In the genomic region with DNA sequence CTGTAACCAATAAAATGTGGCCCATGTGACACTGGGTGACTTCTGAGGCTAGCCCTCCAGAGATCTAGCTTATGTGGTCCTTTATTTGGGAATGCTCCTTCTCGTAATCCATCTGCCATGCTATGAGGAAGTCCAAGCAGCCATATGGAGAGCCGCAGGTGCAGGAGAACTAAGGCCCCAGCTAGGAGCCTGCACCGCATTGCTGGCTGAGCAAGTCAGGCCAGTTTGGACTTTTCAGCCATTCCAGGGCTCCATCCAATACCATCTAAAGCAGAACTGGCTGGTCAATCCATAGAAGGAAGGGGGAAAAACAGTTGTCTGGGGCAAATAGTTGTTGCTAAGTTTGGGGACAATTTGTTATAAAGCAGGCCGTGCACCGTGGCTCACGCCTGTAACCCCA, we compare ENCODE assay signal across 30 cellular contexts. TPM values are rescaled to one million over a fixed set of nuclear protein-coding genes. Genes with fewer than 3 reads are reported as not detected.
"Had no signal": no experiment of that assay in that cellular context is flagged by ENCODE, and none has a peak within 500 bp of the region (broad histone marks: within the 10 kb centered on the region; RNA-seq: fewer than 3 reads in every experiment).

No MANE protein-coding gene starts in this region.

- H2AFZ ChIP-seq: neural progenitor cell, parathyroid adenoma had no signal

- FAIRE-seq: small intestine, urothelium cell line had no signal

- H3K9me3 ChIP-seq: ovary, psoas muscle, right lobe of liver, sigmoid colon, stomach, transverse colon, upper lobe of left lung, vagina had no signal

- H3K9ac ChIP-seq: neural progenitor cell, parathyroid adenoma had no signal

- H3K4me3 ChIP-seq: neural progenitor cell, ovary, psoas muscle, right lobe of liver, sigmoid colon, stomach, tibial artery, transverse colon, upper lobe of left lung, vagina had no signal

- ATAC-seq: naive thymus-derived CD8-positive, alpha-beta T cell; natural killer cell treated with Interleukin-12 subunit alpha and Interleukin-12 subunit beta and Interleukin-15 and Interleukin-18, amount 100 ng/mL, for 72 hours; psoas muscle; right lobe of liver; stimulated activated effector memory CD8-positive, alpha-beta T cell treated with anti-CD3 and anti-CD28 coated beads, Interleukin-12 subunit alpha, Interleukin-12 subunit beta, amount 100 ng/mL, for 72 hours; stimulated activated naive B cell treated with anti-CD40 and anti-IgM and Interleukin-4, amounts not matched to agents 10 μg/mL and 1 μg/mL and 100 μg/mL, for 72 hours had no signal

- H3K4me3 Mint-ChIP-seq: naive thymus-derived CD8-positive, alpha-beta T cell; natural killer cell treated with Interleukin-12 subunit alpha and Interleukin-12 subunit beta and Interleukin-15 and Interleukin-18, amount 100 ng/mL, for 72 hours; nephron progenitor cell; neural progenitor cell; stimulated activated effector memory CD8-positive, alpha-beta T cell treated with anti-CD3 and anti-CD28 coated beads, Interleukin-12 subunit alpha, Interleukin-12 subunit beta, amount 100 ng/mL, for 72 hours; stimulated activated naive B cell treated with anti-CD40 and anti-IgM and Interleukin-4, amounts not matched to agents 10 μg/mL and 1 μg/mL and 100 μg/mL, for 72 hours; stimulated activated naive CD8-positive, alpha-beta T cell treated with anti-CD3 and anti-CD28 coated beads, Interleukin-15, Interleukin-2, amounts not matched to agents 100 ng/mL and 50 ng/mL, for 24 hours had no signal

- H3K4me2 ChIP-seq: neural progenitor cell had no signal

- H3K4me1 Mint-ChIP-seq: naive thymus-derived CD8-positive, alpha-beta T cell; nephron progenitor cell; neural progenitor cell; stimulated activated effector memory CD8-positive, alpha-beta T cell treated with anti-CD3 and anti-CD28 coated beads, Interleukin-12 subunit alpha, Interleukin-12 subunit beta, amount 100 ng/mL, for 72 hours; stimulated activated naive B cell treated with anti-CD40 and anti-IgM and Interleukin-4, amounts not matched to agents 10 μg/mL and 1 μg/mL and 100 μg/mL, for 72 hours had no signal

- DNase-seq: naive thymus-derived CD8-positive, alpha-beta T cell; nephron progenitor cell; occipital lobe; ovary; psoas muscle; right cardiac atrium; right lobe of liver; sigmoid colon; small intestine; stimulated activated CD4-positive, alpha-beta T cell treated with anti-CD3 and anti-CD28 coated beads, Interleukin-15, amount 100 ng/mL, for 24 hours; stimulated activated CD4-positive, alpha-beta T cell treated with anti-CD3 and anti-CD28 coated beads, Interleukin-2, amount 100 ng/mL, for 24 hours; stimulated activated CD4-positive, alpha-beta T cell treated with anti-CD3 and anti-CD28 coated beads, Interleukin-2, amount 100 ng/mL, for 48 hours; stimulated activated CD4-positive, alpha-beta T cell treated with anti-CD3 and anti-CD28 coated beads, Interleukin-4, amount 100 ng/mL, for 24 hours; stimulated activated naive B cell treated with anti-CD40 and anti-IgM and Interleukin-4, amounts not matched to agents 10 μg/mL and 1 μg/mL and 100 μg/mL, for 72 hours; stimulated activated naive CD4-positive, alpha-beta T cell treated with Interleukin-2 at 50 U/mL for 16 hours; stomach; tibial artery; transverse colon; upper lobe of left lung had no signal

- H3K4me1 ChIP-seq: neural progenitor cell, parathyroid adenoma, psoas muscle, right lobe of liver, sigmoid colon, upper lobe of left lung, vagina had no signal

- H3K9me3 Mint-ChIP-seq: naive thymus-derived CD8-positive, alpha-beta T cell; natural killer cell treated with Interleukin-12 subunit alpha and Interleukin-12 subunit beta and Interleukin-15 and Interleukin-18, amount 100 ng/mL, for 72 hours; nephron progenitor cell; neural progenitor cell; stimulated activated effector memory CD8-positive, alpha-beta T cell treated with anti-CD3 and anti-CD28 coated beads, Interleukin-12 subunit alpha, Interleukin-12 subunit beta, amount 100 ng/mL, for 72 hours; stimulated activated naive B cell treated with anti-CD40 and anti-IgM and Interleukin-4, amounts not matched to agents 10 μg/mL and 1 μg/mL and 100 μg/mL, for 72 hours; stimulated activated naive CD8-positive, alpha-beta T cell treated with anti-CD3 and anti-CD28 coated beads, Interleukin-15, Interleukin-2, amounts not matched to agents 100 ng/mL and 50 ng/mL, for 24 hours had no signal

- H3K27ac Mint-ChIP-seq: naive thymus-derived CD8-positive, alpha-beta T cell; natural killer cell treated with Interleukin-12 subunit alpha and Interleukin-12 subunit beta and Interleukin-15 and Interleukin-18, amount 100 ng/mL, for 72 hours; nephron progenitor cell; neural progenitor cell; progenitor cell of endocrine pancreas; stimulated activated effector memory CD8-positive, alpha-beta T cell treated with anti-CD3 and anti-CD28 coated beads, Interleukin-12 subunit alpha, Interleukin-12 subunit beta, amount 100 ng/mL, for 72 hours; stimulated activated naive B cell treated with anti-CD40 and anti-IgM and Interleukin-4, amounts not matched to agents 10 μg/mL and 1 μg/mL and 100 μg/mL, for 72 hours; stimulated activated naive CD8-positive, alpha-beta T cell treated with anti-CD3 and anti-CD28 coated beads, Interleukin-15, Interleukin-2, amounts not matched to agents 100 ng/mL and 50 ng/mL, for 24 hours had no signal

- H3K27ac ChIP-seq: neural progenitor cell, ovary, parathyroid adenoma, psoas muscle, right lobe of liver, sigmoid colon, stomach, tibial artery, transverse colon, upper lobe of left lung, vagina had no signal

- H3K27me3 Mint-ChIP-seq: naive thymus-derived CD8-positive, alpha-beta T cell; natural killer cell treated with Interleukin-12 subunit alpha and Interleukin-12 subunit beta and Interleukin-15 and Interleukin-18, amount 100 ng/mL, for 72 hours; progenitor cell of endocrine pancreas; stimulated activated naive B cell treated with anti-CD40 and anti-IgM and Interleukin-4, amounts not matched to agents 10 μg/mL and 1 μg/mL and 100 μg/mL, for 72 hours; stimulated activated naive CD8-positive, alpha-beta T cell treated with anti-CD3 and anti-CD28 coated beads, Interleukin-15, Interleukin-2, amounts not matched to agents 100 ng/mL and 50 ng/mL, for 24 hours had no signal

- H3K27me3 ChIP-seq: neural progenitor cell, ovary, right lobe of liver, sigmoid colon, stomach, tibial artery, transverse colon, upper lobe of left lung, vagina had no signal

- H3K36me3 Mint-ChIP-seq: naive thymus-derived CD8-positive, alpha-beta T cell; natural killer cell treated with Interleukin-12 subunit alpha and Interleukin-12 subunit beta and Interleukin-15 and Interleukin-18, amount 100 ng/mL, for 72 hours; neural progenitor cell; stimulated activated effector memory CD8-positive, alpha-beta T cell treated with anti-CD3 and anti-CD28 coated beads, Interleukin-12 subunit alpha, Interleukin-12 subunit beta, amount 100 ng/mL, for 72 hours; stimulated activated naive B cell treated with anti-CD40 and anti-IgM and Interleukin-4, amounts not matched to agents 10 μg/mL and 1 μg/mL and 100 μg/mL, for 72 hours had no signal

- H3K36me3 ChIP-seq: neural progenitor cell, ovary, right lobe of liver, sigmoid colon, stomach, tibial artery, transverse colon, upper lobe of left lung, vagina had no signal

- H3K79me2 ChIP-seq: parathyroid adenoma had no signal

RNA-seq across cellular contexts. Expression of a gene that starts 32.6 kb away (rescaled TPM):
- total RNA-seq: naive thymus-derived CD8-positive, alpha-beta T cell; natural killer cell treated with Interleukin-12 subunit alpha and Interleukin-12 subunit beta and Interleukin-15 and Interleukin-18, amount 100 ng/mL, for 72 hours; occipital lobe; osteoblast; ovary; psoas muscle; right cardiac atrium; right lobe of liver; skeletal muscle tissue; subcutaneous adipose tissue; transverse colon had no signal
- polyA plus RNA-seq: right cardiac atrium, small intestine had no signal
